9 cellular contexts compared by ENCODE assay signal in the genomic region with DNA sequence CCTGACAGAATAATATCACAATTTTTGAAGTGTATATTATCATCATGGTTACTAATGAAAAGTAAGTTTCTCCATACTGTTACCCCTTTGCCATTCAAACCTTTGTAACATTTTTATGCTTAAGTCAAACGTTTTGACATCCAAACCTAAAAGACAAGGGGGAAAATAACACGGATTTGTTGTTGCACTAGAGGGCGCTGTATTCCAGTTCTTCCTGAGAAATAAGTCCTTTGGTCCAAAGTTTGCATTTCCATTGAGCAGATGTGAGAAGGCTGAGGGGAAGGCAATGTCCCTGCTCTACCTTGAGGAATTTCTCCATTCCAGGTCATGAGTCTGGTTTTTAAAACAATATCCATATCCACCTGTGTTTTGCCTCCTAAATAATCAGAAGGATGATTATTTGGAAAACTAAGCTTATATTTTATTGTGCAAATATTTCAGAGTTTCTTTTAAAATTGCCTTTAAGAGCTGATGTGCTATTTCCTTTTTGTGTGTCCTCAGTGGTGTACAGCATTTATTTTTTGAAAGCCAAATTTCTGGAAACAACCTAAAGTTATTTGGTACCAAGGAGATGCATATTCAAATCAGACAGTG. TPM values are rescaled to one million over a fixed set of nuclear protein-coding genes. Genes with fewer than 3 reads are reported as not detected.
DNase-seq lines count a peak whose midpoint lies in the region; ATAC-seq and TF ChIP-seq lines count a peak whose summit lies in the region.
"Had no signal": no experiment of that assay in that cellular context is flagged by ENCODE, and none has a peak within 500 bp of the region (broad histone marks: within the 10 kb centered on the region; RNA-seq: fewer than 3 reads in every experiment).

No MANE protein-coding gene starts in this region.

- TF ChIP-seq POLR2A in breast epithelium (IDR thresholded peaks at IDR 0.05), result no peak

- H3K36me3 Mint-ChIP-seq in activated CD4-positive, alpha-beta T cell treated with anti-CD3 and anti-CD28 coated beads for 36 hours (ENCODE audit: low read depth), result no peaks in the 10 kb centered on the region
- H3K36me3 Mint-ChIP-seq: activated naive CD8-positive, alpha-beta T cell had no signal

- ATAC-seq in activated CD4-positive, alpha-beta T cell treated with anti-CD3 and anti-CD28 coated beads for 36 hours, result no peak

- H2AFZ ChIP-seq in OCI-LY3 (ENCODE audit: low read depth, low read length), result no peak overlapping the region

- TF ChIP-seq CTCF in OCI-LY3 (IDR thresholded peaks at IDR 0.05; ENCODE audit: low read depth, low read length) (peak; percentile 73), breast epithelium (IDR thresholded peaks at IDR 0.05) (peak; percentile 55 to 84 (median 82))

- H3K27me3 Mint-ChIP-seq in activated CD4-positive, alpha-beta T cell treated with anti-CD3 and anti-CD28 coated beads for 36 hours, result peaks cover 18% of the 10 kb centered on the region

- H3K4me3 Mint-ChIP-seq in activated CD4-positive, alpha-beta T cell treated with anti-CD3 and anti-CD28 coated beads for 36 hours, result no peak overlapping the region
- H3K4me3 Mint-ChIP-seq: activated naive CD8-positive, alpha-beta T cell had no signal

- H3K9me3 Mint-ChIP-seq in activated CD4-positive, alpha-beta T cell treated with anti-CD3 and anti-CD28 coated beads for 36 hours (ENCODE audit: low read depth), result no peaks in the 10 kb centered on the region

- no peak overlapping the region for H3K9ac ChIP-seq in OCI-LY3 (ENCODE audit: low read length)

- DNase-seq in activated CD4-positive, alpha-beta T cell treated with anti-CD3 and anti-CD28 coated beads for 36 hours, result peak; percentile 45
- DNase-seq in activated CD4-positive, alpha-beta T cell treated with anti-CD3 and anti-CD28 coated beads for 1 hour, result no peak
- DNase-seq in KG1 (lab: John Stamatoyannopoulos, UW), result peak; percentile 7
- DNase-seq in breast epithelium (ENCODE audit: low spot score in 2 of 2), result peak in 1 of 2 donors; percentile 40
- DNase-seq in iris pigment epithelial cell (ENCODE audit: low read depth), result peak; percentile 85
- DNase-seq in superior temporal gyrus (ENCODE audit: extremely low spot score), result peak; percentile 91
- no peak for DNase-seq in activated CD8-positive, alpha-beta memory T cell treated with anti-CD3 and anti-CD28 coated beads, Interleukin-2, amount 50 U/mL, for 48 hours

- intact Hi-C loops in activated CD4-positive, alpha-beta T cell treated with anti-CD3 and anti-CD28 coated beads for 36 hours (cut with DNase I, micrococcal nuclease), result loop anchor here (1.0 to 5.0 kb wide), 7 partner anchors 58 to 267 kb away; no protein-coding TSS in a partner anchor
- intact Hi-C loops in breast epithelium (cut with DNase I; ENCODE audit: low total_unique reads), result no loop called here

- H3K27ac ChIP-seq in OCI-LY3 (ENCODE audit: low read length), result no peak overlapping the region
- no peak overlapping the region for H3K27ac ChIP-seq in breast epithelium

- POLR2A ChIA-PET in activated CD4-positive, alpha-beta T cell treated with anti-CD3 and anti-CD28 coated beads for 36 hours (lab: Charles Lee), result no interaction called here

- no peaks in the 10 kb centered on the region for H3K4me1 Mint-ChIP-seq in activated CD4-positive, alpha-beta T cell treated with anti-CD3 and anti-CD28 coated beads for 36 hours

- H3K9me3 ChIP-seq in OCI-LY3 (ENCODE audit: insufficient read depth, low read length) (no peaks in the 10 kb centered on the region), breast epithelium (no peaks in the 10 kb centered on the region)

- H3K36me3 ChIP-seq in OCI-LY3 (replicated peaks; ENCODE audit: low read depth, low read length) (no peaks in the 10 kb centered on the region), breast epithelium (no peaks in the 10 kb centered on the region)

- H3K27ac Mint-ChIP-seq in activated CD4-positive, alpha-beta T cell treated with anti-CD3 and anti-CD28 coated beads for 36 hours, result no peak overlapping the region
- H3K27ac Mint-ChIP-seq: activated naive CD8-positive, alpha-beta T cell had no signal

- H3K4me3 ChIP-seq in OCI-LY3 (ENCODE audit: low read length) (no peak overlapping the region), breast epithelium (no peak overlapping the region)

- H3K4me2 ChIP-seq in OCI-LY3 (ENCODE audit: low read length), result no peak overlapping the region

- no peaks in the 10 kb centered on the region for H3K4me1 ChIP-seq in OCI-LY3 (ENCODE audit: low read length)
- no peaks in the 10 kb centered on the region for H3K4me1 ChIP-seq in breast epithelium

- peaks cover 10% of the 10 kb centered on the region; the same call in 1 of the 2 replicates for H3K27me3 ChIP-seq in OCI-LY3 (ENCODE audit: low read depth, low read length)
- H3K27me3 ChIP-seq in breast epithelium, result peaks cover 0 to 9% of the 10 kb centered on the region in 2 donors

- no peaks in the 10 kb centered on the region for H3K79me2 ChIP-seq in OCI-LY3 (ENCODE audit: low read length)

- CTCF ChIA-PET in activated CD4-positive, alpha-beta T cell treated with anti-CD3 and anti-CD28 coated beads for 36 hours (lab: Charles Lee), result interaction anchor here (0.5 to 1.6 kb wide), 10 partner anchors 8 to 287 kb away, joined by 3 to 6 read pairs (median 3); no protein-coding TSS in a partner anchor

- H4K20me1 ChIP-seq in OCI-LY3 (ENCODE audit: insufficient read depth, low read length), result no peaks in the 10 kb centered on the region

RNA-seq across cellular contexts. Expression of a gene that starts 9.7 kb away (rescaled TPM):
- not detected for total RNA-seq in activated CD4-positive, alpha-beta T cell treated with anti-CD3 and anti-CD28 coated beads for 36 hours
- not detected for total RNA-seq in breast epithelium

RNA-seq across cellular contexts. Expression of a gene that starts 49.4 kb away (rescaled TPM):
- total RNA-seq in activated CD4-positive, alpha-beta T cell treated with anti-CD3 and anti-CD28 coated beads for 36 hours, result 10 to 100 TPM; 47.9 to 48.1 TPM
- not detected for total RNA-seq in breast epithelium

Comparison
In these comparisons a context has a peak if more than half of its experiments do, and no peak if none do; other contexts are left out.
1. DNase-seq: peak in activated CD4-positive, alpha-beta T cell treated with anti-CD3 and anti-CD28 coated beads for 36 hours (single experiment), KG1 (single experiment), iris pigment epithelial cell (single experiment) and superior temporal gyrus (single experiment); none in activated CD4-positive, alpha-beta T cell treated with anti-CD3 and anti-CD28 coated beads for 1 hour (single experiment) and activated CD8-positive, alpha-beta memory T cell treated with anti-CD3 and anti-CD28 coated beads, Interleukin-2, amount 50 U/mL, for 48 hours (single experiment).
2. RNA of a gene that starts 49.4 kb away (total RNA-seq): 47.9 to 48.1 TPM in activated CD4-positive, alpha-beta T cell treated with anti-CD3 and anti-CD28 coated beads for 36 hours; not detected in breast epithelium; every median in the first group is over 10 times any median in the second.